ENCODE assay signal across 15 cellular contexts in genomic region chrX:13748486-13748885, GRCh38. TPM values are rescaled to one million over a fixed set of nuclear protein-coding genes. Genes with fewer than 3 reads are reported as not detected.
DNase-seq lines count a peak whose midpoint lies in the region; ATAC-seq, FAIRE-seq and TF ChIP-seq lines count a peak whose summit lies in the region.
"Had no signal": no experiment of that assay in that cellular context is flagged by ENCODE, and none has a peak within 500 bp of the region (broad histone marks: within the 10 kb centered on the region; RNA-seq: fewer than 3 reads in every experiment).

No MANE protein-coding gene starts in this region.

- intact Hi-C loops in mucosa of descending colon (cut with DNase I, micrococcal nuclease) (loop anchor here in 1 of 2 donors (5.0 kb wide), 1 partner anchor 284 kb away; no protein-coding TSS in a partner anchor), kidney (cut with DNase I) (no loop called here)

- TF ChIP-seq CTCF in A549 (IDR thresholded peaks at IDR 0.05) (no peak), foreskin keratinocyte (conservative IDR thresholded peaks at IDR 0.05) (no peak), brain microvascular endothelial cell (IDR thresholded peaks at IDR 0.05; ENCODE audit: low read depth, low read length, missing control alignments) (no peak), mucosa of descending colon (IDR thresholded peaks at IDR 0.05) (no peak), kidney (IDR thresholded peaks at IDR 0.05; ENCODE audit: borderline replicate concordance, extremely low read depth, insufficient read depth) (no peak)

- in situ Hi-C loops in brain microvascular endothelial cell (cut with HindIII; ENCODE audit: low pct_ligation_motif_present, low sequenced_read_pairs): no loop called here

- FAIRE-seq in A549 (lab: Jason Lieb, UNC): no peak
- FAIRE-seq in kidney (lab: Jason Lieb, UNC): no peak
- FAIRE-seq: HTR-8/SVneo had no signal

- H3K4me1 ChIP-seq in A549 (no peaks in the 10 kb centered on the region), foreskin keratinocyte (peaks cover 11% of the 10 kb centered on the region), mucosa of descending colon (ENCODE audit: low read depth) (no peaks in the 10 kb centered on the region), kidney (ENCODE audit: control insufficient read depth in 1 of 2, insufficient read depth in 1 of 2, low read depth in 1 of 2, low read length in 2 of 2) (no peaks in the 10 kb centered on the region)

- TF ChIP-seq RAD21 in A549 (conservative IDR thresholded peaks at IDR 0.05 in 1 of 2, IDR thresholded peaks at IDR 0.05 in 1 of 2): no peak

- CTCF ChIA-PET in A549 (lab: Yijun Ruan, JAX): interaction anchor here (0.7 to 4.8 kb wide), 10 partner anchors 9 to 725 kb away, joined by 3 to 28 read pairs (median 4); no protein-coding TSS in a partner anchor

- no peaks in the 10 kb centered on the region for H3K9me3 ChIP-seq in A549
- H3K9me3 ChIP-seq in mucosa of descending colon: no peaks in the 10 kb centered on the region
- no peaks in the 10 kb centered on the region for H3K9me3 ChIP-seq in kidney (ENCODE audit: control insufficient read depth in 1 of 2, low read length in 2 of 2)
- H3K9me3 ChIP-seq: SK-N-SH had no signal

- H3K36me3 ChIP-seq in brain microvascular endothelial cell (replicated peaks) (peaks cover 2% of the 10 kb centered on the region), mucosa of descending colon (ENCODE audit: low read depth) (no peaks in the 10 kb centered on the region), kidney (ENCODE audit: control insufficient read depth in 1 of 2, insufficient read depth in 2 of 2, low read length in 2 of 2) (peaks cover 2 to 15% of the 10 kb centered on the region in 2 donors)

- POLR2A ChIA-PET in A549 (lab: Yijun Ruan, JAX): no interaction called here

- TF ChIP-seq POLR2A in A549 (IDR thresholded peaks at IDR 0.05; ENCODE audit: low read length): no peak

- ATAC-seq in A549 (no peak), foreskin keratinocyte (peak; percentile 14), mucosa of descending colon (no peak)

- H3K4me2 ChIP-seq in A549: no peak overlapping the region
- H3K4me2 ChIP-seq: SK-N-SH had no signal

- no peak for TF ChIP-seq EP300 in A549 (IDR thresholded peaks at IDR 0.05)

- H3K27me3 ChIP-seq in foreskin keratinocyte: no peaks in the 10 kb centered on the region
- H3K27me3 ChIP-seq in brain microvascular endothelial cell (replicated peaks): no peaks in the 10 kb centered on the region

- DNase-seq in A549 (ENCODE audit: low read depth in 1 of 2, low spot score in 1 of 2) (no peak), EH (ENCODE audit: low read depth) (peak; percentile 3), RPMI8226 (peak; percentile 70), foreskin keratinocyte (peak in 1 of 2 donors; percentile 52), brain microvascular endothelial cell (no peak), mucosa of descending colon (no peak), kidney (no peak)
- DNase-seq in activated CD4-positive, alpha-beta T cell treated with anti-CD3 and anti-CD28 coated beads, Interleukin-2, amount 50 U/mL, for 1 hour: no peak
- DNase-seq: DMS79 treated with DMSO at 0.1 percent for 48 hours, GOT3, NCI-H187, NCI-H446 treated with DMSO at 0.1 percent for 48 hours, SIG-M5 had no signal

- H3K27ac ChIP-seq in A549 (no peak overlapping the region), foreskin keratinocyte (peak overlapping the region; percentile 42), brain microvascular endothelial cell (no peak overlapping the region), kidney (ENCODE audit: low read depth in 2 of 2, low read length in 2 of 2) (no peak overlapping the region)

- no peak overlapping the region for H3K9ac ChIP-seq in kidney (ENCODE audit: low read length in 2 of 2)
- H3K9ac ChIP-seq: SK-N-SH had no signal

- H3K4me3 ChIP-seq in A549 (no peak overlapping the region), brain microvascular endothelial cell (ENCODE audit: low read depth, low read length) (no peak overlapping the region), mucosa of descending colon (no peak overlapping the region), kidney (ENCODE audit: low read length in 2 of 2) (no peak overlapping the region)

- 94% methylated on average over 3 of the region's 3 CpGs for WGBS in A549 (ENCODE audit: missing lambda C conversion rate)

TF ChIP-seq in A549, 52 proteins besides CTCF, POLR2A, EP300 and RAD21:
- TF ChIP-seq GATA3 (IDR thresholded peaks at IDR 0.05; ENCODE audit: borderline replicate concordance) (no peak), MAFK (IDR thresholded peaks at IDR 0.05; ENCODE audit: partially characterized antibody) (peak; percentile 4), HDAC2 (IDR thresholded peaks at IDR 0.05) (no peak), USF2 (IDR thresholded peaks at IDR 0.05) (no peak), KDM1A (IDR thresholded peaks at IDR 0.05; ENCODE audit: low read depth) (no peak), EHF (CRISPR knock-in tag; IDR thresholded peaks at IDR 0.05) (no peak)

RNA-seq across cellular contexts. Expression of gene OFD1, which starts 13.9 kb away (rescaled TPM):
- polyA plus RNA-seq in A549 (2011; rRNA removed) (18.2 and 24.9 TPM in 2 replicates), A549 (2017; fragmentation: RNase III; extraction: RNeasy Plus Mini Kit Qiagen cat#74134 plus additional on column Dnase treatment) (13.0 to 14.8 TPM (median 14.4 TPM) in 3 replicates), foreskin keratinocyte (6.9 and 7.2 TPM in 2 replicates), kidney (ENCODE audit: insufficient read depth, low read depth, low replicate concordance) (20.6 TPM)
- 4.6 and 4.9 TPM in 2 replicates for polyA plus RNA-seq in A549 (2012; cell fraction: cytosol; rRNA removed)
- 15.5 and 18.3 TPM in 2 replicates for polyA plus RNA-seq in A549 (2012; cell fraction: nucleus; rRNA removed)
- polyA minus RNA-seq in A549 (2011; rRNA and poly(A)+ RNA removed): 9.5 and 13.5 TPM in 2 replicates
- total RNA-seq in foreskin keratinocyte (10.2 and 11.3 TPM in 2 replicates), mucosa of descending colon (10 to 100 TPM; 26.0 to 49.4 (median 32.6) TPM), kidney (42.0 TPM)

RNA-seq across cellular contexts. Expression of gene TRAPPC2, which starts 14.1 kb away (rescaled TPM):
- polyA plus RNA-seq in A549 (2011; rRNA removed) (11.6 and 12.2 TPM in 2 replicates), A549 (2017; fragmentation: RNase III; extraction: RNeasy Plus Mini Kit Qiagen cat#74134 plus additional on column Dnase treatment) (10.8 to 11.9 TPM (median 11.6 TPM) in 3 replicates), foreskin keratinocyte (3.9 and 5.5 TPM in 2 replicates), kidney (ENCODE audit: insufficient read depth, low read depth, low replicate concordance) (9.0 TPM)
- polyA plus RNA-seq in A549 (2012; cell fraction: cytosol; rRNA removed): 4.6 and 5.7 TPM in 2 replicates
- polyA plus RNA-seq in A549 (2012; cell fraction: nucleus; rRNA removed): 4.7 and 10.6 TPM in 2 replicates
- 8.5 and 8.8 TPM in 2 replicates for polyA minus RNA-seq in A549 (2011; rRNA and poly(A)+ RNA removed)
- total RNA-seq in foreskin keratinocyte (8.5 and 9.3 TPM in 2 replicates), mucosa of descending colon (10 to 100 TPM; 13.1 to 20.4 (median 18.5) TPM), kidney (21.0 TPM)

RNA-seq across cellular contexts. Expression of gene RAB9A, which starts 59.6 kb away (rescaled TPM):
- polyA plus RNA-seq in A549 (2011; rRNA removed) (26.7 and 39.0 TPM in 2 replicates), A549 (2017; fragmentation: RNase III; extraction: RNeasy Plus Mini Kit Qiagen cat#74134 plus additional on column Dnase treatment) (26.0 to 26.8 TPM (median 26.8 TPM) in 3 replicates), foreskin keratinocyte (19.6 and 22.0 TPM in 2 replicates), kidney (ENCODE audit: insufficient read depth, low read depth, low replicate concordance) (31.1 TPM)
- polyA plus RNA-seq in A549 (2012; cell fraction: cytosol; rRNA removed): 11.4 and 14.7 TPM in 2 replicates
- 5.0 and 7.0 TPM in 2 replicates for polyA plus RNA-seq in A549 (2012; cell fraction: nucleus; rRNA removed)
- polyA minus RNA-seq in A549 (2011; rRNA and poly(A)+ RNA removed): 7.5 and 7.8 TPM in 2 replicates
- total RNA-seq in foreskin keratinocyte (18.3 and 18.7 TPM in 2 replicates), mucosa of descending colon (10 to 100 TPM; 38.1 to 49.5 (median 40.8) TPM), kidney (33.7 TPM)

Comparison
In these comparisons a context has a peak if more than half of its experiments do, and no peak if none do; other contexts are left out.
1. DNase-seq: peak in EH (single experiment) and RPMI8226 (single experiment); none in A549 (0 of 2), activated CD4-positive, alpha-beta T cell treated with anti-CD3 and anti-CD28 coated beads, Interleukin-2, amount 50 U/mL, for 1 hour (single experiment), brain microvascular endothelial cell (single experiment), mucosa of descending colon (0 of 3) and kidney (single experiment).